1 cellular context compared by ENCODE assay signal in genomic region chr3:43478839-43479238, GRCh38.
TF ChIP-seq lines count a peak whose summit lies in the region.

No MANE protein-coding gene starts in this region.

TF ChIP-seq in GM23338, 12 proteins besides CTCF, POLR2A, EP300 and RAD21:
- TF ChIP-seq NANOG (IDR thresholded peaks at IDR 0.05; ENCODE audit: borderline replicate concordance): peak; percentile 77; the same call in 1 of the 2 replicates
- TF ChIP-seq POLR2AphosphoS5 (IDR thresholded peaks at IDR 0.05; ENCODE audit: low read depth): peak; percentile 39; the same call in 1 of the 2 replicates
